In genomic region chr1:7693662-7694061, GRCh38 we compare ENCODE assay signal across 25 cellular contexts.
DNase-seq lines count a peak whose midpoint lies in the region; ATAC-seq, FAIRE-seq and TF ChIP-seq lines count a peak whose summit lies in the region.
"Had no signal": no experiment of that assay in that cellular context is flagged by ENCODE, and none has a peak within 500 bp of the region (broad histone marks: within the 10 kb centered on the region; RNA-seq: fewer than 3 reads in every experiment).

No MANE protein-coding gene starts in this region.

- in situ Hi-C loops in HepG2 (cut with HindIII; ENCODE audit: extremely low pct_ligation_motif_present, low pct_unique_long_range_greater_than_20kb): no loop called here

- H3K23ac ChIP-seq in neuronal stem cell (ENCODE audit: low read depth, low read length, poor library complexity): no peak overlapping the region

- intact Hi-C loops in HepG2 (cut with micrococcal nuclease; ENCODE audit: unreplicated experiment): no loop called here
- intact Hi-C loops in right lobe of liver (cut with DNase I): no loop called here
- intact Hi-C loops in spleen (cut with DNase I; ENCODE audit: low total_unique reads): no loop called here

- H3K4me2 ChIP-seq in HepG2 (ENCODE audit: low read depth, low read length) (no peak overlapping the region), neuronal stem cell (ENCODE audit: insufficient read depth, low read length, poor library complexity, severe bottlenecking) (no peak overlapping the region)
- H3K4me2 ChIP-seq: BLaER1 treated with 17β-estradiol and CSF1 and Interleukin-3, amounts not matched to agents 10 nM and 100 nM; GM23338 had no signal

- no peak for TF ChIP-seq POLR2A in HepG2 (IDR thresholded peaks at IDR 0.05; ENCODE audit: insufficient read depth in 1 of 2, low read depth in 2 of 2, low read length in 2 of 2)
- TF ChIP-seq POLR2A in right lobe of liver (IDR thresholded peaks at IDR 0.05): no peak
- no peak for TF ChIP-seq POLR2A in spleen (IDR thresholded peaks at IDR 0.05)

- no peak overlapping the region for H4K91ac ChIP-seq in neuronal stem cell (ENCODE audit: low read depth, low read length, poor library complexity)

- H3K9me3 ChIP-seq in HepG2 (ENCODE audit: low read length) (peaks cover 17% of the 10 kb centered on the region), right lobe of liver (no peaks in the 10 kb centered on the region), neuronal stem cell (replicated peaks in 1 of 2; ENCODE audit: control insufficient read depth in 2 of 2, insufficient read depth in 1 of 2, low read depth in 1 of 2, low read length in 2 of 2) (peaks cover 5 to 12% of the 10 kb centered on the region in 2 donors), spleen (peaks cover 0 to 24% (median 12%) of the 10 kb centered on the region in 8 donors)
- H3K9me3 ChIP-seq: BE2C had no signal

- H2AFZ ChIP-seq in HepG2 (ENCODE audit: low read length) (no peak overlapping the region), neuronal stem cell (ENCODE audit: low read length) (no peak overlapping the region)
- H2AFZ ChIP-seq: GM23338 had no signal

- H2AK5ac ChIP-seq in neuronal stem cell (ENCODE audit: low read depth, low read length): peak overlapping the region; percentile 9

- H3K4me3 ChIP-seq in HepG2 (replicated peaks in 1 of 3; ENCODE audit: insufficient read depth in 1 of 3, low read depth in 2 of 3, low read length in 3 of 3) (no peak overlapping the region), right lobe of liver (no peak overlapping the region), neuronal stem cell (ENCODE audit: low read length in 2 of 2) (no peak overlapping the region), spleen (no peak overlapping the region)
- H3K4me3 ChIP-seq: BLaER1 treated with 17β-estradiol and CSF1 and Interleukin-3, amounts not matched to agents 10 nM and 100 nM; GM23338 had no signal

- TF ChIP-seq EP300 in HepG2 (IDR thresholded peaks at IDR 0.05; ENCODE audit: low read depth in 2 of 2, low read length in 2 of 2): no peak
- TF ChIP-seq EP300 in HepG2 (CRISPR knock-in tag; IDR thresholded peaks at IDR 0.05; ENCODE audit: borderline replicate concordance): no peak

- no peaks in the 10 kb centered on the region for H3K79me2 ChIP-seq in HepG2 (ENCODE audit: insufficient read depth, low read length)

- TF ChIP-seq CTCF in HepG2 (CRISPR knock-in tag; IDR thresholded peaks at IDR 0.05) (no peak), right lobe of liver (IDR thresholded peaks at IDR 0.05) (no peak), spleen (IDR thresholded peaks at IDR 0.05 in 8 of 11, conservative IDR thresholded peaks at IDR 0.05 in 3 of 11) (no peak)

- no peak for ATAC-seq in HepG2
- no peak for ATAC-seq in right lobe of liver
- no peak for ATAC-seq in HG03571 (IDR thresholded peaks at IDR 0.05; ENCODE audit: unreplicated experiment)
- ATAC-seq: GM23338, HCT116 had no signal

- H3K79me1 ChIP-seq in neuronal stem cell (ENCODE audit: low read depth, low read length): no peaks in the 10 kb centered on the region

- no peak overlapping the region for H4K8ac ChIP-seq in neuronal stem cell (ENCODE audit: low read depth, low read length)

- no peaks in the 10 kb centered on the region for H3K36me3 ChIP-seq in HepG2 (replicated peaks in 1 of 2; ENCODE audit: control insufficient read depth in 1 of 2, insufficient read depth in 2 of 2, low read length in 2 of 2)
- no peaks in the 10 kb centered on the region for H3K36me3 ChIP-seq in right lobe of liver
- H3K36me3 ChIP-seq in neuronal stem cell (replicated peaks in 1 of 2; ENCODE audit: control insufficient read depth in 2 of 2, insufficient read depth in 2 of 2, low read length in 2 of 2): no peaks in the 10 kb centered on the region
- H3K36me3 ChIP-seq in spleen: no peaks in the 10 kb centered on the region
- H3K36me3 ChIP-seq: BE2C had no signal

- H4K20me1 ChIP-seq in HepG2 (ENCODE audit: insufficient read depth, low read length): no peaks in the 10 kb centered on the region
- H4K20me1 ChIP-seq: BLaER1 treated with 17β-estradiol and CSF1 and Interleukin-3, amounts not matched to agents 10 nM and 100 nM had no signal

- H2BK120ac ChIP-seq in neuronal stem cell (ENCODE audit: low read depth, low read length): no peak overlapping the region

- POLR2A ChIA-PET in HepG2 (lab: Yijun Ruan, JAX): interaction anchor here (0.9 to 1.2 kb wide), 2 partner anchors 9 to 11 kb away, joined by 4 to 6 read pairs; no protein-coding TSS in a partner anchor

- H3K27ac ChIP-seq in HepG2 (ENCODE audit: extremely low read length, insufficient read depth, low read length) (no peak overlapping the region), right lobe of liver (no peak overlapping the region), neuronal stem cell (replicated peaks; ENCODE audit: low read length) (no peak overlapping the region), spleen (no peak overlapping the region)
- H3K27ac ChIP-seq: 22Rv1; BLaER1 treated with 17β-estradiol and CSF1 and Interleukin-3, amounts not matched to agents 10 nM and 100 nM had no signal

- CTCF ChIA-PET in HepG2 (lab: Yijun Ruan, JAX; ENCODE audit: low intra/inter-chr PET ratio, low total read pairs): no interaction called here

- DNase-seq in HepG2 (ENCODE audit: low spot score): no peak
- no peak for DNase-seq in right lobe of liver
- no peak for DNase-seq in neuronal stem cell (ENCODE audit: low spot score)
- DNase-seq in spleen: peak; percentile 13
- DNase-seq in mucosa of gallbladder (ENCODE audit: low spot score): no peak
- DNase-seq: ACHN; AML-193; BE2C; CD4-positive, alpha-beta T cell; CD8-positive, alpha-beta memory T cell; DMS 273 treated with DMSO at 0.1 percent for 48 hours; DMS79; EL; GDM1; H9; HFFc6 had no signal

- H3K18ac ChIP-seq in neuronal stem cell (ENCODE audit: low read length): no peak overlapping the region

- no TSS peak for BruUV-seq in HepG2 (replicated peaks; lab: Mats Ljungman, UMichigan)

- H2BK15ac ChIP-seq in neuronal stem cell (ENCODE audit: low read length): no peak overlapping the region

- WGBS in HepG2 (ENCODE audit: low lambda C conversion rate): 0% methylated on average over 2 of the region's 2 CpGs
- WGBS in right lobe of liver (ENCODE audit: insufficient coverage, low coverage, low lambda C conversion rate, missing lambda C conversion rate): no CpG with 5 or more reads among the region's 2 CpGs
- no CpG with 5 or more reads among the region's 2 CpGs for WGBS in neuronal stem cell (ENCODE audit: extremely low coverage in 2 of 2, insufficient read length in 2 of 2, insufficient replicate concordance in 1 of 2), 2 donors
- 25 to 68% (median 38%) methylated on average over 2 of the region's 2 CpGs for WGBS in spleen, 5 donors

- no peak overlapping the region for H2BK12ac ChIP-seq in neuronal stem cell (ENCODE audit: low read length)

- H3K14ac ChIP-seq in neuronal stem cell (ENCODE audit: low read length): no peak overlapping the region

- H3K27me3 ChIP-seq in HepG2 (ENCODE audit: control insufficient read depth in 1 of 2, insufficient read depth in 2 of 2, low read length in 2 of 2): peaks cover 0 to 4% of the 10 kb centered on the region in 2 experiments; a peak in 1 of 5 replicates
- no peaks in the 10 kb centered on the region for H3K27me3 ChIP-seq in right lobe of liver
- peaks cover 0 to 9% (median 0%) of the 10 kb centered on the region in 3 experiments for H3K27me3 ChIP-seq in neuronal stem cell (ENCODE audit: control insufficient read depth in 3 of 3, insufficient read depth in 3 of 3, low read depth in 1 of 3, low read length in 3 of 3)
- H3K27me3 ChIP-seq in spleen (replicated peaks in 1 of 7): peaks cover 0 to 12% (median 0%) of the 10 kb centered on the region in 7 donors
- H3K27me3 ChIP-seq: BE2C; BLaER1 treated with 17β-estradiol and CSF1 and Interleukin-3, amounts not matched to agents 10 nM and 100 nM had no signal

- H2BK5ac ChIP-seq in neuronal stem cell (ENCODE audit: low read length): no peak overlapping the region

- TF ChIP-seq RAD21 in HepG2 (CRISPR knock-in tag; IDR thresholded peaks at IDR 0.05): no peak

- H3K4ac ChIP-seq in neuronal stem cell (ENCODE audit: low read length): no peak overlapping the region

- FAIRE-seq in HepG2 (lab: Jason Lieb, UNC): no peak
- FAIRE-seq: A204.1, D721Med, GM12891, GM18507 had no signal

- peaks cover 38% of the 10 kb centered on the region for H3K4me1 ChIP-seq in HepG2 (ENCODE audit: insufficient read depth, low read length)
- H3K4me1 ChIP-seq in right lobe of liver: peaks cover 0 to 5% (median 0%) of the 10 kb centered on the region in 4 donors
- peaks cover 0 to 7% of the 10 kb centered on the region in 2 donors for H3K4me1 ChIP-seq in neuronal stem cell (ENCODE audit: control insufficient read depth in 2 of 2, insufficient read depth in 1 of 2, low read depth in 1 of 2, low read length in 2 of 2)
- no peaks in the 10 kb centered on the region for H3K4me1 ChIP-seq in spleen
- H3K4me1 ChIP-seq: BE2C had no signal

- no peak overlapping the region for H3K9ac ChIP-seq in HepG2 (ENCODE audit: insufficient read depth, low read depth, low read length)
- no peak overlapping the region for H3K9ac ChIP-seq in neuronal stem cell (ENCODE audit: low read depth, low read length, poor library complexity)
- H3K9ac ChIP-seq: BLaER1 treated with 17β-estradiol and CSF1 and Interleukin-3, amounts not matched to agents 10 nM and 100 nM had no signal

TF ChIP-seq in HepG2, 621 proteins besides CTCF, POLR2A, EP300 and RAD21 (continues in another document):
- peak; percentile 68; the same call in 1 of the 2 replicates for TF ChIP-seq RAD51 (IDR thresholded peaks at IDR 0.05; ENCODE audit: borderline replicate concordance)
- TF ChIP-seq, protein P1, sequence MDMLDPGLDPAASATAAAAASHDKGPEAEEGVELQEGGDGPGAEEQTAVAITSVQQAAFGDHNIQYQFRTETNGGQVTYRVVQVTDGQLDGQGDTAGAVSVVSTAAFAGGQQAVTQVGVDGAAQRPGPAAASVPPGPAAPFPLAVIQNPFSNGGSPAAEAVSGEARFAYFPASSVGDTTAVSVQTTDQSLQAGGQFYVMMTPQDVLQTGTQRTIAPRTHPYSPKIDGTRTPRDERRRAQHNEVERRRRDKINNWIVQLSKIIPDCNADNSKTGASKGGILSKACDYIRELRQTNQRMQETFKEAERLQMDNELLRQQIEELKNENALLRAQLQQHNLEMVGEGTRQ (IDR thresholded peaks at IDR 0.05; ENCODE audit: low read depth, low read length): peak; percentile 43; the same call in 1 of the 2 replicates
- TF ChIP-seq, protein P1 (CRISPR knock-in tag; IDR thresholded peaks at IDR 0.05; ENCODE audit: borderline replicate concordance): no peak
